In genomic region chr12:49550853-49551252, GRCh38 we compare ENCODE assay signal across 16 cellular contexts. TPM values are rescaled to one million over a fixed set of nuclear protein-coding genes. Genes with fewer than 3 reads are reported as not detected.
"Had no signal": no experiment of that assay in that cellular context is flagged by ENCODE, and none has a peak within 500 bp of the region (broad histone marks: within the 10 kb centered on the region; RNA-seq: fewer than 3 reads in every experiment).

No MANE protein-coding gene starts in this region.

- H3K27ac Mint-ChIP-seq: effector memory CD8-positive, alpha-beta T cell; stimulated activated naive B cell treated with anti-CD40 and anti-IgM and Interleukin-4, amounts not matched to agents 10 μg/mL and 1 μg/mL and 100 μg/mL, for 72 hours; T-helper 2 cell treated with Interferon-gamma antibody and Interleukin-4, amounts not matched to agents 5 μg/mL and 100 μg/mL, for 36 hours had no signal

- ATAC-seq: effector memory CD8-positive, alpha-beta T cell; gastroesophageal sphincter; sciatic nerve; stimulated activated naive B cell treated with anti-CD40 and anti-IgM and Interleukin-4, amounts not matched to agents 10 μg/mL and 1 μg/mL and 100 μg/mL, for 72 hours had no signal

- H3K4me3 Mint-ChIP-seq: brain; effector memory CD8-positive, alpha-beta T cell; stimulated activated naive B cell treated with anti-CD40 and anti-IgM and Interleukin-4, amounts not matched to agents 10 μg/mL and 1 μg/mL and 100 μg/mL, for 72 hours; T-helper 2 cell treated with Interferon-gamma antibody and Interleukin-4, amounts not matched to agents 5 μg/mL and 100 μg/mL, for 36 hours had no signal

- H3K36me3 Mint-ChIP-seq: brain had no signal

- H3K27ac ChIP-seq: gastroesophageal sphincter, spleen, suprapubic skin, upper lobe of left lung had no signal

- H3K4me3 ChIP-seq: gastroesophageal sphincter, spleen, suprapubic skin, upper lobe of left lung had no signal

- DNase-seq: activated CD4-positive, alpha-beta T cell treated with anti-CD3 and anti-CD28 coated beads, Interleukin-2, amount 50 U/mL, for 4 hours; activated CD4-positive, CD25-positive, alpha-beta regulatory T cell treated with anti-CD3 and anti-CD28 coated beads, Interleukin-2, amount 50 U/mL, for 72 hours; activated T-cell treated with anti-CD3 and anti-CD28 coated beads, Interleukin-2, amount 50 U/mL, for 48 hours; effector memory CD8-positive, alpha-beta T cell; hippocampal formation; midbrain; spleen; stimulated activated CD4-positive, alpha-beta T cell treated with anti-CD3 and anti-CD28 coated beads, Interleukin-1b, Interleukin-23, amount 100 ng/mL, for 48 hours; stimulated activated naive B cell treated with anti-CD40 and anti-IgM and Interleukin-4, amounts not matched to agents 10 μg/mL and 1 μg/mL and 100 μg/mL, for 72 hours; upper lobe of left lung had no signal

- H3K9me3 ChIP-seq: gastroesophageal sphincter, spleen, suprapubic skin, upper lobe of left lung had no signal

- H3K9me3 Mint-ChIP-seq: brain; effector memory CD8-positive, alpha-beta T cell; stimulated activated naive B cell treated with anti-CD40 and anti-IgM and Interleukin-4, amounts not matched to agents 10 μg/mL and 1 μg/mL and 100 μg/mL, for 72 hours; T-helper 2 cell treated with Interferon-gamma antibody and Interleukin-4, amounts not matched to agents 5 μg/mL and 100 μg/mL, for 36 hours had no signal

RNA-seq across cellular contexts. Expression of gene FAM186B, which starts 54.6 kb away (rescaled TPM):
- total RNA-seq: epithelial cell of proximal tubule had no signal
